Comparison of ENCODE assay signal across 1 cellular context in genomic region chr22:45540122-45540521, GRCh38.
TF ChIP-seq lines count a peak whose summit lies in the region.

No MANE protein-coding gene starts in this region.

TF ChIP-seq in WTC11, 78 proteins besides CTCF, POLR2A, EP300 and RAD21 (continued from another document):
- TF ChIP-seq NR2C2 (CRISPR knock-in tag; IDR thresholded peaks at IDR 0.05) (no peak), EMX1 (CRISPR knock-in tag; IDR thresholded peaks at IDR 0.05) (no peak), ATF1 (CRISPR knock-in tag; IDR thresholded peaks at IDR 0.05) (no peak), ZNF232 (CRISPR knock-in tag; IDR thresholded peaks at IDR 0.05) (no peak)
TF ChIP-seq in WTC11: peak in this region for 0.
